Comparison of ENCODE assay signal across 12 cellular contexts in the genomic region with DNA sequence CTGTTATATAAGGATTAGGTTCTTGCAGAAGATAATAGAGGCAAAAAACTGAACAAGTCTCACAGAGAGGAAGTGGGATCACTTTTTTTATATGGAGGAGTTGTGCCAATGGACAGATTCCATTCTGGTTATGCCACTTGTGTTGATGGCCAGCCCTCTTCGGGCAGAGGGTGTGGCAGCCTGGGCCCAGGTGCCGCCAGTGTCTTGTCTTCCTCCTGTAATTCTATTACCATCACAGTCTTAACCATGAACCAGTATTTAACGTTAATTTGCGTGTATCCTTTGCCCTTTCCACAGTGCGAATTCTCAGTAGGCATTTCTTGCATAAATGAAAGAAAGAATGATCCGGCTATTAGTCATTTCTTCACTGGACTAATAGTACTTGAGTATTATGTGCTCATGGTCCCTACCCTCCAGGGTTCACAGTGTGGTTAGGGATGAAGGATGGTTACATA. TPM values are rescaled to one million over a fixed set of nuclear protein-coding genes. Genes with fewer than 3 reads are reported as not detected.
DNase-seq lines count a peak whose midpoint lies in the region; ATAC-seq and TF ChIP-seq lines count a peak whose summit lies in the region.
"Had no signal": no experiment of that assay in that cellular context is flagged by ENCODE, and none has a peak within 500 bp of the region (broad histone marks: within the 10 kb centered on the region; RNA-seq: fewer than 3 reads in every experiment).

No MANE protein-coding gene starts in this region.

- H3K18ac ChIP-seq in mesenchymal stem cell (ENCODE audit: low read depth in 1 of 2, low read length in 2 of 2) = no peak overlapping the region

- H3K27me3 ChIP-seq in ACC112 (ENCODE audit: insufficient read depth, low read length) = no peaks in the 10 kb centered on the region
- H3K27me3 ChIP-seq in Karpas-422 (ENCODE audit: low read length) = no peaks in the 10 kb centered on the region
- H3K27me3 ChIP-seq in mesenchymal stem cell (ENCODE audit: control insufficient read depth in 1 of 2, insufficient read depth in 1 of 2, low read length in 2 of 2) = no peaks in the 10 kb centered on the region

- no peaks in the 10 kb centered on the region for H4K20me1 ChIP-seq in Karpas-422 (ENCODE audit: insufficient read depth, low read depth, low read length)

- no peak overlapping the region for H3K9ac ChIP-seq in Karpas-422 (ENCODE audit: low read length)
- peak overlapping the region; percentile 70 for H3K9ac ChIP-seq in mesenchymal stem cell (ENCODE audit: low read length)

- no peak overlapping the region for H3K4ac ChIP-seq in mesenchymal stem cell (ENCODE audit: low read depth in 1 of 2, low read length in 2 of 2)

- intact Hi-C loops in MCF 10A (cut with micrococcal nuclease) = loop anchor here (2.0 kb wide), 1 partner anchor 66 kb away; a partner anchor contains a TSS

- no peaks in the 10 kb centered on the region for H3K9me2 ChIP-seq in Karpas-422 (replicated peaks; ENCODE audit: insufficient read depth, low read length)

- H3K27ac ChIP-seq in ACC112 (ENCODE audit: low read depth, low read length) (peak overlapping the region; percentile 82), Karpas-422 (ENCODE audit: low read length) (no peak overlapping the region), mesenchymal stem cell (ENCODE audit: low read length, poor library complexity, severe bottlenecking) (no peak overlapping the region)
- H3K27ac ChIP-seq: C4-2B had no signal

- H3K4me1 Mint-ChIP-seq in MCF 10A (ENCODE audit: insufficient read depth, unreplicated experiment) = peaks cover 28% of the 10 kb centered on the region

- peak overlapping the region; percentile 93 for H3K27ac Mint-ChIP-seq in MCF 10A (ENCODE audit: low read depth, unreplicated experiment)

- no peaks in the 10 kb centered on the region for H3K9me3 ChIP-seq in Karpas-422 (ENCODE audit: low read length)
- no peaks in the 10 kb centered on the region for H3K9me3 ChIP-seq in mesenchymal stem cell (ENCODE audit: control insufficient read depth, low read length)

- DNase-seq in Karpas-422 (no peak), MCF 10A (ENCODE audit: unreplicated experiment) (peak; percentile 64), mesenchymal stem cell (peak; percentile 34), NAMALWA (ENCODE audit: low spot score) (no peak), RPMI8226 (no peak), GOT3 (lab: John Stamatoyannopoulos, UW) (no peak)
- DNase-seq: effector CD4-positive, alpha-beta T cell; small intestine; stimulated activated naive CD8-positive, alpha-beta T cell treated with anti-CD3 and anti-CD28 coated beads, Interleukin-15, Interleukin-2, amounts not matched to agents 100 U/mL and 50 U/mL, for 24 hours had no signal

- H2BK120ac ChIP-seq in mesenchymal stem cell (ENCODE audit: low read depth, low read length) = no peak overlapping the region

- H3K79me1 ChIP-seq in mesenchymal stem cell (replicated peaks; ENCODE audit: low read length, poor library complexity, severe bottlenecking) = peaks cover 3% of the 10 kb centered on the region

- no peaks in the 10 kb centered on the region for H3K36me3 ChIP-seq in ACC112 (ENCODE audit: insufficient read depth, low read length)
- no peaks in the 10 kb centered on the region for H3K36me3 ChIP-seq in Karpas-422 (ENCODE audit: insufficient read depth, low read length)
- H3K36me3 ChIP-seq in mesenchymal stem cell (ENCODE audit: control insufficient read depth in 1 of 2, insufficient read depth in 2 of 2, low read depth in 1 of 2, low read length in 2 of 2) = no peaks in the 10 kb centered on the region

- H3K79me2 ChIP-seq in ACC112 (ENCODE audit: control insufficient read depth, insufficient read depth, low read length, unreplicated experiment) = peaks cover 2% of the 10 kb centered on the region
- no peaks in the 10 kb centered on the region for H3K79me2 ChIP-seq in Karpas-422 (ENCODE audit: low read length)

- H2BK12ac ChIP-seq in mesenchymal stem cell (ENCODE audit: low read length in 2 of 2) = no peak overlapping the region

- H2AFZ ChIP-seq in ACC112 (ENCODE audit: low read length, unreplicated experiment) (no peak overlapping the region), Karpas-422 (ENCODE audit: low read length) (peak overlapping the region; percentile 48), mesenchymal stem cell (ENCODE audit: low read depth, low read length) (no peak overlapping the region)

- H3K4me3 ChIP-seq in ACC112 (ENCODE audit: low read depth, low read length) = no peak overlapping the region
- no peak overlapping the region for H3K4me3 ChIP-seq in Karpas-422 (ENCODE audit: low read length)
- H3K4me3 ChIP-seq in mesenchymal stem cell (ENCODE audit: insufficient read depth in 1 of 2, low read depth in 1 of 2, low read length in 2 of 2) = peak overlapping the region in 1 of 2 experiments; percentile 30

- 91% methylated on average over 6 of the region's 6 CpGs for WGBS in mesenchymal stem cell

- CTCF ChIA-PET in MCF 10A (lab: Yijun Ruan, JAX) = no interaction called here

- no peak for TF ChIP-seq CTCF in MCF 10A (IDR thresholded peaks at IDR 0.05; ENCODE audit: unreplicated experiment)

- H4K91ac ChIP-seq in mesenchymal stem cell (ENCODE audit: low read length) = no peak overlapping the region

- no peak overlapping the region for H2BK5ac ChIP-seq in mesenchymal stem cell (ENCODE audit: low read depth, low read length, poor library complexity, severe bottlenecking)

- H3K23ac ChIP-seq in mesenchymal stem cell (ENCODE audit: low read length in 2 of 2) = no peak overlapping the region

- H2BK15ac ChIP-seq in mesenchymal stem cell (ENCODE audit: low read depth, poor library complexity, severe bottlenecking) = no peak overlapping the region

- H3K4me1 ChIP-seq in ACC112 (ENCODE audit: control insufficient read depth, insufficient read depth, low read length, unreplicated experiment) (peaks cover 36% of the 10 kb centered on the region), Karpas-422 (ENCODE audit: low read length) (peaks cover 15% of the 10 kb centered on the region), mesenchymal stem cell (ENCODE audit: control insufficient read depth, insufficient read depth, low read depth, low read length) (peaks cover 9% of the 10 kb centered on the region)

- no peak overlapping the region for H4K8ac ChIP-seq in mesenchymal stem cell (ENCODE audit: low read length)

- H3K9me3 Mint-ChIP-seq in MCF 10A (ENCODE audit: unreplicated experiment) = no peaks in the 10 kb centered on the region

- no peak overlapping the region for H3K14ac ChIP-seq in mesenchymal stem cell (ENCODE audit: low read length in 2 of 2)

- H3K36me3 Mint-ChIP-seq in MCF 10A (ENCODE audit: insufficient read depth, unreplicated experiment) = no peaks in the 10 kb centered on the region

- no peak for ATAC-seq in activated CD4-positive, CD25-positive, alpha-beta regulatory T cell treated with anti-CD3 and anti-CD28 coated beads, Interleukin-2, amount 50 U/mL, for 24 hours
- ATAC-seq: stimulated activated naive CD8-positive, alpha-beta T cell treated with anti-CD3 and anti-CD28 coated beads, Interleukin-15, Interleukin-2, amounts not matched to agents 100 U/mL and 50 U/mL, for 24 hours had no signal

- H2AK5ac ChIP-seq in mesenchymal stem cell (ENCODE audit: low read length, severe bottlenecking) = no peak overlapping the region

- no TSS peak for BruUV-seq in MCF 10A (replicated peaks; lab: Mats Ljungman, UMichigan)

- no peaks in the 10 kb centered on the region for H3K27me3 Mint-ChIP-seq in MCF 10A (ENCODE audit: insufficient read depth, unreplicated experiment)

- POLR2A ChIA-PET in MCF 10A (lab: Yijun Ruan, JAX) = interaction anchor here (0.6 to 2.6 kb wide), 6 partner anchors 8 to 253 kb away, joined by 4 to 15 read pairs (median 6); a partner anchor contains a TSS

- H3K4me3 Mint-ChIP-seq in MCF 10A (ENCODE audit: unreplicated experiment) = peak overlapping the region; percentile 49

- H3K4me2 ChIP-seq in Karpas-422 (ENCODE audit: low read depth, low read length, poor library complexity, severe bottlenecking) (no peak overlapping the region), mesenchymal stem cell (ENCODE audit: low read length, poor library complexity, severe bottlenecking) (no peak overlapping the region)

RNA-seq across cellular contexts. Expression of a gene that starts 7.0 kb away (rescaled TPM):
- 30.0 and 31.7 TPM in 2 replicates for total RNA-seq in Karpas-422 (2014; rRNA removed; shearing (Covaris generic); ENCODE audit: low replicate concordance)
- total RNA-seq in MCF 10A (2022) = 52.6 and 54.1 TPM in 2 replicates
- 27.9 TPM for polyA plus RNA-seq in mesenchymal stem cell (2013, experiment 1 of 2)
- 27.8 TPM for polyA plus RNA-seq in mesenchymal stem cell (2013, experiment 2 of 2)

RNA-seq across cellular contexts. Expression of a gene that starts 11.3 kb away (rescaled TPM):
- 89.0 and 127 TPM in 2 replicates for total RNA-seq in Karpas-422 (2014; rRNA removed; shearing (Covaris generic); ENCODE audit: low replicate concordance)
- 576 and 589 TPM in 2 replicates for total RNA-seq in MCF 10A (2022)
- polyA plus RNA-seq in mesenchymal stem cell (2013, experiment 1 of 2) = 356 TPM
- 358 TPM for polyA plus RNA-seq in mesenchymal stem cell (2013, experiment 2 of 2)

Comparison
In these comparisons a context has a peak if more than half of its experiments do, and no peak if none do; other contexts are left out.
1. DNase-seq: peak in MCF 10A (single experiment) and mesenchymal stem cell (single experiment); none in Karpas-422 (single experiment), NAMALWA (single experiment), RPMI8226 (single experiment) and GOT3 (single experiment).